ENCODE assay signal across 8 cellular contexts in genomic region chr1:8408151-8408839, GRCh38.
DNase-seq lines count a peak whose midpoint lies in the region; ATAC-seq and TF ChIP-seq lines count a peak whose summit lies in the region.

No MANE protein-coding gene starts in this region.

- no peak overlapping the region for H3K4me3 ChIP-seq in mammary epithelial cell (replicated peaks in 1 of 3; ENCODE audit: insufficient read depth in 1 of 3, low read depth in 2 of 3, low read length in 3 of 3)
- H3K4me3 ChIP-seq in mucosa of rectum (ENCODE audit: low read length in 2 of 2), result peak overlapping the region in 1 of 2 donors; percentile 29
- H3K4me3 ChIP-seq in vagina, result peak overlapping the region in 1 of 2 donors; percentile 3

- DNase-seq in MCF 10A (ENCODE audit: unreplicated experiment) (no peak), mammary epithelial cell (no peak), dermis microvascular lymphatic vessel endothelial cell (ENCODE audit: low read depth in 2 of 2) (peak; percentile 84 to 86), vagina (ENCODE audit: extremely low spot score in 2 of 2) (peak in 1 of 2 donors; percentile 93), NCI-H510A treated with DMSO at 0.1 percent for 48 hours (lab: John Stamatoyannopoulos, UW) (no peak)

- H3K27ac Mint-ChIP-seq in MCF 10A (ENCODE audit: low read depth, unreplicated experiment), result peak overlapping the region; percentile 44

- H3K36me3 ChIP-seq in mammary epithelial cell (ENCODE audit: insufficient read depth, low read length) (peaks cover 5% of the 10 kb centered on the region), mucosa of rectum (ENCODE audit: control insufficient read depth in 2 of 2, insufficient read depth in 2 of 2, low read length in 2 of 2) (peaks cover 12 to 21% of the 10 kb centered on the region in 2 donors), vagina (peaks cover 0 to 8% of the 10 kb centered on the region in 2 donors)

- POLR2A ChIA-PET in MCF 10A (lab: Yijun Ruan, JAX), result interaction anchor here (0.9 to 1.2 kb wide), 2 partner anchors 10 to 15 kb away, joined by 3 to 6 read pairs; no protein-coding TSS in a partner anchor

- H3K4me1 ChIP-seq in mammary epithelial cell (ENCODE audit: insufficient read depth, low read length), result peaks cover 9% of the 10 kb centered on the region
- peaks cover 55 to 67% of the 10 kb centered on the region in 2 donors for H3K4me1 ChIP-seq in mucosa of rectum (ENCODE audit: control insufficient read depth in 2 of 2, insufficient read depth in 2 of 2, low read length in 2 of 2)
- peaks cover 74% of the 10 kb centered on the region for H3K4me1 ChIP-seq in vagina

- no peak overlapping the region for H3K4me2 ChIP-seq in mammary epithelial cell (ENCODE audit: insufficient read depth, low read depth, low read length)

- no TSS peak for BruUV-seq in MCF 10A (replicated peaks; lab: Mats Ljungman, UMichigan)
- BruUV-seq in mammary epithelial cell (replicated peaks; lab: Mats Ljungman, UMichigan), result no TSS peak

- WGBS in mammary epithelial cell (ENCODE audit: low coverage, missing lambda C conversion rate), result 36% methylated on average over 9 of the region's 9 CpGs

- TF ChIP-seq POLR2A in vagina (IDR thresholded peaks at IDR 0.05), result no peak

- no peak for TF ChIP-seq CTCF in MCF 10A (IDR thresholded peaks at IDR 0.05; ENCODE audit: unreplicated experiment)
- no peak for TF ChIP-seq CTCF in mammary epithelial cell (conservative IDR thresholded peaks at IDR 0.05 in 1 of 2, IDR thresholded peaks at IDR 0.05 in 1 of 2; ENCODE audit: extremely low read depth in 1 of 2, insufficient read depth in 1 of 2, low read depth in 1 of 2, low read length in 2 of 2)
- TF ChIP-seq CTCF in vagina (IDR thresholded peaks at IDR 0.05), result no peak

- H4K20me1 ChIP-seq in mammary epithelial cell (ENCODE audit: insufficient read depth, low read length), result no peaks in the 10 kb centered on the region

- ATAC-seq in GM21423 (IDR thresholded peaks at IDR 0.05; ENCODE audit: unreplicated experiment), result no peak
- ATAC-seq in HG03521 (IDR thresholded peaks at IDR 0.05; ENCODE audit: unreplicated experiment), result no peak

- intact Hi-C loops in MCF 10A (cut with micrococcal nuclease), result no loop called here
- intact Hi-C loops in mammary epithelial cell (cut with micrococcal nuclease), result no loop called here
- intact Hi-C loops in vagina (cut with DNase I), result loop anchor here (5.0 kb wide), 1 partner anchor 36 kb away; no protein-coding TSS in a partner anchor

- H3K9me3 ChIP-seq in mammary epithelial cell (replicated peaks; ENCODE audit: insufficient read depth, low read length) (no peaks in the 10 kb centered on the region), mucosa of rectum (ENCODE audit: control insufficient read depth in 2 of 2, low read length in 2 of 2) (no peaks in the 10 kb centered on the region), vagina (no peaks in the 10 kb centered on the region)

- no peak overlapping the region for H3K4me3 Mint-ChIP-seq in MCF 10A (ENCODE audit: unreplicated experiment)

- H3K27me3 ChIP-seq in mammary epithelial cell (ENCODE audit: insufficient read depth, low read length) (no peaks in the 10 kb centered on the region), mucosa of rectum (ENCODE audit: control insufficient read depth in 2 of 2, insufficient read depth in 2 of 2, low read length in 2 of 2) (no peaks in the 10 kb centered on the region), vagina (no peaks in the 10 kb centered on the region)

- CTCF ChIA-PET in MCF 10A (lab: Yijun Ruan, JAX) (interaction anchor here (0.7 to 1.7 kb wide), 4 partner anchors 11 to 22 kb away, joined by 3 to 17 read pairs (median 6); no protein-coding TSS in a partner anchor), mammary epithelial cell (lab: Charles Lee; ENCODE audit: low non-redundant PET) (interaction anchor here (0.6 to 1.3 kb wide), 2 partner anchors 11 to 293 kb away, joined by 6 to 20 read pairs; no protein-coding TSS in a partner anchor)

- in situ Hi-C loops in mammary epithelial cell (cut with MboI; ENCODE audit: low sequenced_read_pairs in 2 of 2), result no loop called here

- peaks cover 21% of the 10 kb centered on the region for H3K36me3 Mint-ChIP-seq in MCF 10A (ENCODE audit: insufficient read depth, unreplicated experiment)

- no peak overlapping the region for H2AFZ ChIP-seq in mammary epithelial cell (ENCODE audit: low read depth, low read length)

- H3K9ac ChIP-seq in mammary epithelial cell (ENCODE audit: insufficient read depth, low read length) (no peak overlapping the region), mucosa of rectum (ENCODE audit: low read depth in 1 of 2, low read length in 2 of 2) (peak overlapping the region; percentile 1 to 37)

- no peaks in the 10 kb centered on the region for H3K9me3 Mint-ChIP-seq in MCF 10A (ENCODE audit: unreplicated experiment)

- H3K27ac ChIP-seq in mammary epithelial cell (ENCODE audit: insufficient read depth, low read depth, low read length) (no peak overlapping the region), mucosa of rectum (ENCODE audit: low read depth in 2 of 2, low read length in 2 of 2) (peak overlapping the region; percentile 77 to 79), vagina (peak overlapping the region; percentile 99)

- H3K4me1 Mint-ChIP-seq in MCF 10A (ENCODE audit: insufficient read depth, unreplicated experiment), result peaks cover 25% of the 10 kb centered on the region

- dilution Hi-C loops in mammary epithelial cell (cut with HindIII; ENCODE audit: low sequenced_read_pairs), result loop anchor here (5.0 kb wide), 2 partner anchors 56 to 91 kb away; partner anchors contain the start of gene SLC45A1

- H3K27me3 Mint-ChIP-seq in MCF 10A (ENCODE audit: insufficient read depth, unreplicated experiment), result no peaks in the 10 kb centered on the region

- H3K79me2 ChIP-seq in mammary epithelial cell (ENCODE audit: insufficient read depth, low read length), result peaks cover 68% of the 10 kb centered on the region

Comparison
In these comparisons a context has a peak if more than half of its experiments do, and no peak if none do; other contexts are left out.
1. DNase-seq: peak in dermis microvascular lymphatic vessel endothelial cell (2 of 2); none in MCF 10A (single experiment), mammary epithelial cell (single experiment) and NCI-H510A treated with DMSO at 0.1 percent for 48 hours (single experiment).